In genomic region chr2:10717630-10718029, GRCh38 we compare ENCODE assay signal across 14 cellular contexts. TPM values are rescaled to one million over a fixed set of nuclear protein-coding genes. Genes with fewer than 3 reads are reported as not detected.
DNase-seq lines count a peak whose midpoint lies in the region; ATAC-seq, FAIRE-seq and TF ChIP-seq lines count a peak whose summit lies in the region.
"Had no signal": no experiment of that assay in that cellular context is flagged by ENCODE, and none has a peak within 500 bp of the region (broad histone marks: within the 10 kb centered on the region; RNA-seq: fewer than 3 reads in every experiment).

No MANE protein-coding gene starts in this region.

- DNase-seq in HPDE6-E6E7 (ENCODE audit: extremely low spot score) (peak; percentile 48), astrocyte of the cerebellum (ENCODE audit: low read depth) (peak; percentile 37), foreskin keratinocyte (peak; percentile 53 to 74), urothelium cell line (ENCODE audit: low spot score) (peak; percentile 70), DMS53 (lab: John Stamatoyannopoulos, UW) (no peak)
- DNase-seq in activated naive CD4-positive, alpha-beta T cell treated with Interleukin-2 at 50 U/mL for 16 hours: no peak
- no peak for DNase-seq in activated CD8-positive, alpha-beta memory T cell treated with anti-CD3 and anti-CD28 coated beads for 24 hours
- DNase-seq: activated CD4-positive, alpha-beta T cell treated with anti-CD3 and anti-CD28 coated beads, Interleukin-2, amount 50 U/mL, for 1 hour; activated naive CD4-positive, alpha-beta T cell treated with anti-CD3 and anti-CD28 coated beads, Interleukin-2, amount 50 U/mL, for 16 hours; kidney; NCI-H524 treated with DMSO at 0.1 percent for 48 hours; stimulated activated CD4-positive, alpha-beta T cell treated with anti-CD3 and anti-CD28 coated beads, Interleukin-4, amount 100 ng/mL, for 24 hours; testis had no signal

- ATAC-seq in foreskin keratinocyte: peak; percentile 52

- H3K4me3 ChIP-seq in astrocyte of the cerebellum (ENCODE audit: low read depth, low read length): no peak overlapping the region
- H3K4me3 ChIP-seq: neural progenitor cell, testis had no signal

- peaks cover 30% of the 10 kb centered on the region for H3K27me3 ChIP-seq in foreskin keratinocyte
- H3K27me3 ChIP-seq: testis had no signal

- peak; percentile 68 for FAIRE-seq in urothelium cell line (lab: Jason Lieb, UNC)
- FAIRE-seq: kidney had no signal

- H3K27ac ChIP-seq in foreskin keratinocyte: no peak overlapping the region
- H3K27ac ChIP-seq: neural progenitor cell, testis had no signal

- TF ChIP-seq CTCF in astrocyte of the cerebellum (IDR thresholded peaks at IDR 0.05; ENCODE audit: low read depth, low read length, missing control alignments) (no peak), foreskin keratinocyte (conservative IDR thresholded peaks at IDR 0.05) (no peak)

- in situ Hi-C loops in astrocyte of the cerebellum (cut with HindIII; ENCODE audit: low sequenced_read_pairs): no loop called here

- peaks cover 20% of the 10 kb centered on the region for H3K4me1 ChIP-seq in foreskin keratinocyte

RNA-seq across cellular contexts. Expression of gene ATP6V1C2, which starts 3.8 kb away (rescaled TPM):
- 0.07 TPM in 2 replicates for total RNA-seq in foreskin keratinocyte
- 0.13 and 0.16 TPM in 2 replicates for polyA plus RNA-seq in foreskin keratinocyte

RNA-seq across cellular contexts. Expression of gene NOL10, which starts 27.9 kb away (rescaled TPM):
- total RNA-seq in foreskin keratinocyte: 32.8 and 37.3 TPM in 2 replicates
- 16.9 and 22.7 TPM in 2 replicates for polyA plus RNA-seq in foreskin keratinocyte

Comparison
In these comparisons a context has a peak if more than half of its experiments do, and no peak if none do; other contexts are left out.
1. DNase-seq: peak in HPDE6-E6E7 (single experiment), astrocyte of the cerebellum (single experiment), foreskin keratinocyte (2 of 2) and urothelium cell line (single experiment); none in DMS53 (single experiment), activated naive CD4-positive, alpha-beta T cell treated with Interleukin-2 at 50 U/mL for 16 hours (single experiment) and activated CD8-positive, alpha-beta memory T cell treated with anti-CD3 and anti-CD28 coated beads for 24 hours (single experiment).